In the genomic region with DNA sequence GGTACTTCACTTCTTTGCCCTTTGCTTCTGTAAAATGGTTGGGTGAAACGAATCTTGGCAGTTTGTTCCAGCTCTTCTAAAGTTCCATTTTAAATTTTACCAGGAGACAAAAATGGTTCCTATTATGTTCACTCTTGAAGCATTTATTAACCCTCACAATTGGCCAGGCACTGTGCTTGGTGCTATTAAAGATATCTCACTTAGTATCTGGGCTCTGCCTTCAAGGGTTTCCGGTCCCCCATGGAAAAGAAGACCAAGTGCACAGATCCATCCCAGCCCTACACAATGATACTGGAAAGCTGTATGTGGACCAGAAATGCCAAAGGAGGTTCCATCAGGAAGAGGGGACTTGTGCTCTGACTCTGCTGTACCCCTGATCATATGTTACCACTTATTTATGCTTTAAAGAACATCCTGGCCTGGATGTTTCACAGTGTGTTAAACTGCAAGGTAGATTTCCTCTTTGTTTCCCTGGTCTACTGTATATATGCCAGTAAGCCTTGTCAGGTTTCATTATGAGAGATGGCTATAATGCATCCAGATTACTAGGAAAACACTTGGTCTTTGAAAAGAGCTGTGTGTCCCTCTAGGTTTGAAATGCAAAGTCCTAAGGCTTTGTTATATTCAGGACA, we compare ENCODE assay signal across 8 cellular contexts.
DNase-seq lines count a peak whose midpoint lies in the region; TF ChIP-seq lines count a peak whose summit lies in the region.

No MANE protein-coding gene starts in this region.

- H3K14ac ChIP-seq in trophoblast cell (ENCODE audit: low read length) = peak overlapping the region; percentile 19

- peak overlapping the region; percentile 87 for H3K27ac ChIP-seq in CD4-positive, alpha-beta memory T cell (ENCODE audit: low read depth, low read length)
- H3K27ac ChIP-seq in HL-60 (replicated peaks) (peak overlapping the region; percentile 95), cingulate gyrus (ENCODE audit: low read depth, low read length) (peak overlapping the region; percentile 89), trophoblast cell (ENCODE audit: low read depth, low read length) (peak overlapping the region; percentile 50)

- H2AFZ ChIP-seq in trophoblast cell (ENCODE audit: insufficient read depth, low read length, poor library complexity) = no peak overlapping the region

- POLR2A ChIA-PET in CD4-positive, alpha-beta memory T cell (lab: Charles Lee; ENCODE audit: partially characterized antibody) = interaction anchor here (0.8 to 8.5 kb wide), 29 partner anchors 14 to 286 kb away, joined by 3 to 81 read pairs (median 5); a partner anchor contains a TSS

- H3K18ac ChIP-seq in trophoblast cell (ENCODE audit: low read length) = peak overlapping the region; percentile 31

- H3K4me2 ChIP-seq in trophoblast cell (ENCODE audit: low read length) = no peak overlapping the region

- H3K4me1 ChIP-seq in CD4-positive, alpha-beta memory T cell (ENCODE audit: insufficient read depth, low read length) = peaks cover 98% of the 10 kb centered on the region
- H3K4me1 ChIP-seq in trophoblast cell (ENCODE audit: control insufficient read depth in 1 of 2, insufficient read depth in 2 of 2, low read length in 2 of 2) = peaks cover 32 to 42% of the 10 kb centered on the region in 2 experiments

- H3K79me1 ChIP-seq in trophoblast cell (ENCODE audit: low read length) = peaks cover 49% of the 10 kb centered on the region

- H3K9me3 ChIP-seq in CD4-positive, alpha-beta memory T cell (ENCODE audit: control insufficient read depth in 1 of 2, low read length in 2 of 2) = no peaks in the 10 kb centered on the region
- no peaks in the 10 kb centered on the region for H3K9me3 ChIP-seq in trophoblast cell (ENCODE audit: insufficient read depth, low read depth, low read length)

- H3K9ac ChIP-seq in trophoblast cell (ENCODE audit: low read length) = no peak overlapping the region

- no peak for DNase-seq in CD4-positive, alpha-beta memory T cell
- DNase-seq in HL-60 (ENCODE audit: low read depth in 1 of 2, low spot score in 1 of 2) (no peak), trophoblast cell (no peak), NCI-H2171 (lab: John Stamatoyannopoulos, UW) (no peak), inferior parietal cortex (ENCODE audit: extremely low spot score) (no peak), NCI-H1930 (lab: John Stamatoyannopoulos, UW) (no peak)
- no peak for DNase-seq in stimulated activated naive CD4-positive, alpha-beta T cell treated with Interleukin-2 at 50 U/mL for 16 hours (lab: John Stamatoyannopoulos, UW)

- H3K79me2 ChIP-seq in trophoblast cell (ENCODE audit: control insufficient read depth, insufficient read depth, low read length, poor library complexity) = peaks cover 4% of the 10 kb centered on the region

- H3K4me1 Mint-ChIP-seq in CD4-positive, alpha-beta memory T cell = peaks cover 73 to 97% (median 92%) of the 10 kb centered on the region in 4 donors

- no peak overlapping the region for H4K12ac ChIP-seq in trophoblast cell (ENCODE audit: low read depth, low read length)

- H2BK12ac ChIP-seq in trophoblast cell (ENCODE audit: low read length) = peak overlapping the region; percentile 43

- peak overlapping the region; percentile 45 for H2BK120ac ChIP-seq in trophoblast cell (ENCODE audit: insufficient read depth, low read length, poor library complexity)

- H3K36me3 ChIP-seq in CD4-positive, alpha-beta memory T cell (ENCODE audit: insufficient read depth, low read length) = peaks cover 11% of the 10 kb centered on the region
- H3K36me3 ChIP-seq in trophoblast cell (ENCODE audit: control insufficient read depth in 1 of 2, insufficient read depth in 2 of 2, low read length in 2 of 2) = peaks cover 9 to 12% of the 10 kb centered on the region in 2 experiments

- peaks cover 0 to 3% (median 0%) of the 10 kb centered on the region in 8 donors for H3K9me3 Mint-ChIP-seq in CD4-positive, alpha-beta memory T cell

- H2AK5ac ChIP-seq in trophoblast cell (ENCODE audit: low read length) = no peak overlapping the region

- intact Hi-C loops in CD4-positive, alpha-beta memory T cell (cut with micrococcal nuclease) = loop anchor here (1.0 to 5.0 kb wide), 9 partner anchors 15 to 1227 kb away; a partner anchor contains a TSS

- peak overlapping the region; percentile 87 to 100 (median 100) for H3K27ac Mint-ChIP-seq in CD4-positive, alpha-beta memory T cell

- no peak overlapping the region for H3K4ac ChIP-seq in trophoblast cell (ENCODE audit: low read depth, low read length)

- no peaks in the 10 kb centered on the region for H3K27me3 ChIP-seq in CD4-positive, alpha-beta memory T cell (ENCODE audit: insufficient read depth, low read length)
- no peaks in the 10 kb centered on the region for H3K27me3 ChIP-seq in HL-60 (ENCODE audit: insufficient read depth, poor library complexity, severe bottlenecking)
- H3K27me3 ChIP-seq in trophoblast cell (ENCODE audit: insufficient read depth, low read length) = no peaks in the 10 kb centered on the region

- no peak for TF ChIP-seq CTCF in HL-60 (IDR thresholded peaks at IDR 0.05; ENCODE audit: insufficient read depth, low read length)

- H4K91ac ChIP-seq in trophoblast cell (ENCODE audit: low read depth, low read length) = peak overlapping the region; percentile 83

- no CpG with 5 or more reads among the region's 2 CpGs for WGBS in trophoblast cell (ENCODE audit: extremely low coverage, insufficient coverage, insufficient read length)

- no peaks in the 10 kb centered on the region for H3K27me3 Mint-ChIP-seq in CD4-positive, alpha-beta memory T cell

- H3K4me3 Mint-ChIP-seq in CD4-positive, alpha-beta memory T cell = peak overlapping the region; percentile 46 to 81 (median 72)

- peak overlapping the region; percentile 24 for H2BK5ac ChIP-seq in trophoblast cell (ENCODE audit: low read depth, low read length, poor library complexity)

- H3K36me3 Mint-ChIP-seq in CD4-positive, alpha-beta memory T cell = peaks cover 19 to 50% of the 10 kb centered on the region in 2 donors

- no peak overlapping the region for H3K23ac ChIP-seq in trophoblast cell (ENCODE audit: low read length)

- H4K8ac ChIP-seq in trophoblast cell (ENCODE audit: low read depth, low read length) = no peak overlapping the region

- CTCF ChIA-PET in CD4-positive, alpha-beta memory T cell (lab: Charles Lee; ENCODE audit: partially characterized antibody) = interaction anchor here (0.6 to 9.9 kb wide), 36 partner anchors 8 to 365 kb away, joined by 3 to 106 read pairs (median 4); a partner anchor contains a TSS

- H3K4me3 ChIP-seq in CD4-positive, alpha-beta memory T cell (ENCODE audit: low read length in 2 of 2) = peak overlapping the region in 1 of 2 donors; percentile 51
- H3K4me3 ChIP-seq in HL-60 (replicated peaks; ENCODE audit: insufficient read depth, low read length) = no peak overlapping the region
- no peak overlapping the region for H3K4me3 ChIP-seq in trophoblast cell (ENCODE audit: low read depth, low read length)
